Comparison of ENCODE assay signal across 8 cellular contexts in genomic region chr6:87151471-87151785, GRCh38. TPM values are rescaled to one million over a fixed set of nuclear protein-coding genes. Genes with fewer than 3 reads are reported as not detected.
DNase-seq lines count a peak whose midpoint lies in the region; ATAC-seq and TF ChIP-seq lines count a peak whose summit lies in the region.

No MANE protein-coding gene starts in this region.

- H4K12ac ChIP-seq in trophoblast cell (ENCODE audit: low read depth, low read length): peak overlapping the region; percentile 37

- H3K27me3 ChIP-seq in PC-3 (ENCODE audit: low read length): no peaks in the 10 kb centered on the region
- H3K27me3 ChIP-seq in trophoblast cell (ENCODE audit: insufficient read depth, low read length): no peaks in the 10 kb centered on the region

- H3K9ac ChIP-seq in PC-3 (ENCODE audit: low read length) (peak overlapping the region; percentile 54), trophoblast cell (ENCODE audit: low read length) (no peak overlapping the region)

- peak overlapping the region; percentile 88 for H3K14ac ChIP-seq in trophoblast cell (ENCODE audit: low read length)

- H2AFZ ChIP-seq in PC-3 (ENCODE audit: low read length) (peak overlapping the region; percentile 90), trophoblast cell (ENCODE audit: insufficient read depth, low read length, poor library complexity) (peak overlapping the region; percentile 68)

- H2AK5ac ChIP-seq in trophoblast cell (ENCODE audit: low read length): no peak overlapping the region

- no TSS peak for BruUV-seq in PC-3 (replicated peaks; lab: Mats Ljungman, UMichigan)

- intact Hi-C loops in PC-3 (cut with micrococcal nuclease): no loop called here

- peak overlapping the region; percentile 36 for H3K18ac ChIP-seq in trophoblast cell (ENCODE audit: low read length)

- peaks cover 4% of the 10 kb centered on the region for H4K20me1 ChIP-seq in PC-3 (ENCODE audit: low read length)

- CTCF ChIA-PET in PC-3 (lab: Charles Lee): no interaction called here

- H4K8ac ChIP-seq in trophoblast cell (ENCODE audit: low read depth, low read length): peak overlapping the region; percentile 83

- H3K4me2 ChIP-seq in PC-3 (ENCODE audit: low read length): peak overlapping the region; percentile 81
- peak overlapping the region; percentile 89 for H3K4me2 ChIP-seq in trophoblast cell (ENCODE audit: low read length)

- H3F3A ChIP-seq in PC-3 (ENCODE audit: low read length, unreplicated experiment): no peaks in the 10 kb centered on the region

- peak overlapping the region; percentile 65; the same call in 1 of the 2 replicates for H3K4me3 ChIP-seq in GM08714 (ENCODE audit: low read length)
- H3K4me3 ChIP-seq in PC-3 (ENCODE audit: low read length): peak overlapping the region; percentile 62
- no peak overlapping the region for H3K4me3 ChIP-seq in trophoblast cell (ENCODE audit: low read depth, low read length)

- no peak overlapping the region for H3K4ac ChIP-seq in trophoblast cell (ENCODE audit: low read depth, low read length)

- POLR2A ChIA-PET in PC-3 (lab: Charles Lee; ENCODE audit: unreplicated experiment): no interaction called here

- H3K79me1 ChIP-seq in trophoblast cell (ENCODE audit: low read length): peaks cover 21% of the 10 kb centered on the region

- H3K27ac ChIP-seq in PC-3 (ENCODE audit: low read length) (no peak overlapping the region), epithelial cell of prostate (peak overlapping the region; percentile 63), trophoblast cell (ENCODE audit: low read depth, low read length) (no peak overlapping the region)

- WGBS in trophoblast cell (ENCODE audit: extremely low coverage, insufficient coverage, insufficient read length): no CpG with 5 or more reads among the region's 4 CpGs

- H3K9me3 ChIP-seq in PC-3 (ENCODE audit: low read length) (no peaks in the 10 kb centered on the region), trophoblast cell (ENCODE audit: insufficient read depth, low read depth, low read length) (no peaks in the 10 kb centered on the region)

- peak overlapping the region; percentile 6 for H2BK5ac ChIP-seq in trophoblast cell (ENCODE audit: low read depth, low read length, poor library complexity)

- ATAC-seq in PC-3 (no peak; the same call in 1 of the 2 replicates), HG03039 (IDR thresholded peaks at IDR 0.05; ENCODE audit: unreplicated experiment) (no peak)

- peak overlapping the region; percentile 87 for H2BK120ac ChIP-seq in trophoblast cell (ENCODE audit: insufficient read depth, low read length, poor library complexity)

- no peak for TF ChIP-seq CTCF in PC-3 (conservative IDR thresholded peaks at IDR 0.05; ENCODE audit: low read depth, low read length)

- H3K36me3 ChIP-seq in PC-3 (ENCODE audit: low read depth, low read length): no peaks in the 10 kb centered on the region
- H3K36me3 ChIP-seq in trophoblast cell (ENCODE audit: control insufficient read depth in 1 of 2, insufficient read depth in 2 of 2, low read length in 2 of 2): no peaks in the 10 kb centered on the region

- no peaks in the 10 kb centered on the region for H3K9me2 ChIP-seq in PC-3 (replicated peaks; ENCODE audit: low read length)

- H4K91ac ChIP-seq in trophoblast cell (ENCODE audit: low read depth, low read length): peak overlapping the region; percentile 53

- DNase-seq in PC-3 (no peak), epithelial cell of prostate (ENCODE audit: low read depth, low spot score) (no peak), trophoblast cell (no peak), T-helper 9 cell (no peak), NCI-H748 (lab: John Stamatoyannopoulos, UW; ENCODE audit: unreplicated experiment) (no peak), NK-92 (lab: John Stamatoyannopoulos, UW; ENCODE audit: unreplicated experiment) (no peak)

- H3K23ac ChIP-seq in trophoblast cell (ENCODE audit: low read length): no peak overlapping the region

- H2BK12ac ChIP-seq in trophoblast cell (ENCODE audit: low read length): no peak overlapping the region

- H3K79me2 ChIP-seq in PC-3 (ENCODE audit: low read length): peaks cover 28% of the 10 kb centered on the region
- H3K79me2 ChIP-seq in trophoblast cell (ENCODE audit: control insufficient read depth, insufficient read depth, low read length, poor library complexity): peaks cover 11% of the 10 kb centered on the region

- H3K4me1 ChIP-seq in PC-3 (ENCODE audit: insufficient read depth, low read length) (peaks cover 11% of the 10 kb centered on the region), trophoblast cell (ENCODE audit: control insufficient read depth in 1 of 2, insufficient read depth in 2 of 2, low read length in 2 of 2) (peaks cover 2 to 7% of the 10 kb centered on the region in 2 experiments)

RNA-seq across cellular contexts. Expression of gene ZNF292, which starts 3.9 kb away (rescaled TPM):
- 8.9 and 16.9 TPM in 2 replicates for total RNA-seq in PC-3 (2014; rRNA removed)
- polyA plus RNA-seq in trophoblast cell (2013): 39.0 and 40.3 TPM in 2 replicates

RNA-seq across cellular contexts. Expression of gene CGA, which starts 56.5 kb away (rescaled TPM):
- not detected in 2 replicates for total RNA-seq in PC-3 (2014; rRNA removed)
- polyA plus RNA-seq in trophoblast cell (2013): 8,427 and 9,365 TPM in 2 replicates
